1 cellular context compared by ENCODE assay signal in genomic region chr14:75578786-75579781, GRCh38.
TF ChIP-seq lines count a peak whose summit lies in the region.

No MANE protein-coding gene starts in this region.

TF ChIP-seq in HepG2, 621 proteins besides CTCF, POLR2A, EP300 and RAD21 (continued from another document and continues in another):
- TF ChIP-seq ZNF142 (CRISPR knock-in tag; IDR thresholded peaks at IDR 0.05) (0 out of 2 replicates have a peak, but pooled peaks have one; percentile 80), ZNF501 (CRISPR knock-in tag; IDR thresholded peaks at IDR 0.05) (0 out of 2 replicates have a peak, but pooled peaks have one; percentile 18), ZC3H4 (CRISPR knock-in tag; IDR thresholded peaks at IDR 0.05; ENCODE audit: borderline replicate concordance) (no peak), GTF3A (CRISPR knock-in tag; conservative IDR thresholded peaks at IDR 0.05) (no peak), FOXP4 (CRISPR knock-in tag; IDR thresholded peaks at IDR 0.05) (peak; percentile 6; the same call in 1 of the 2 replicates), PHF21A (CRISPR knock-in tag; IDR thresholded peaks at IDR 0.05) (0 out of 2 replicates have a peak, but pooled peaks have one; percentile 28), ARHGAP35 (CRISPR knock-in tag; IDR thresholded peaks at IDR 0.05; ENCODE audit: borderline replicate concordance) (no peak), HIVEP1 (CRISPR knock-in tag; IDR thresholded peaks at IDR 0.05) (peak; percentile 69), ZNF891 (CRISPR knock-in tag; IDR thresholded peaks at IDR 0.05) (0 out of 2 replicates have a peak, but pooled peaks have one; percentile 48), PRDM10 (CRISPR knock-in tag; IDR thresholded peaks at IDR 0.05; ENCODE audit: low read depth) (no peak), GFI1 (CRISPR knock-in tag; IDR thresholded peaks at IDR 0.05; ENCODE audit: borderline replicate concordance) (0 out of 2 replicates have a peak, but pooled peaks have one; percentile 17), ZNF724P (CRISPR knock-in tag; IDR thresholded peaks at IDR 0.05; ENCODE audit: borderline replicate concordance) (peak; percentile 59; the same call in 1 of the 2 replicates), ZNF225 (CRISPR knock-in tag; IDR thresholded peaks at IDR 0.05) (peak; percentile 49; the same call in 1 of the 2 replicates), ZNF292 (CRISPR knock-in tag; IDR thresholded peaks at IDR 0.05; ENCODE audit: borderline replicate concordance, low read depth) (peak; percentile 57; the same call in 1 of the 2 replicates), HNRNPLL (IDR thresholded peaks at IDR 0.05; ENCODE audit: low read depth, low read length, poor library complexity, severe bottlenecking) (peak; percentile 72), MED8 (CRISPR knock-in tag; IDR thresholded peaks at IDR 0.05; ENCODE audit: insufficient replicate concordance) (no peak), MEIS2 (CRISPR knock-in tag; IDR thresholded peaks at IDR 0.05) (no peak), SAP130 (CRISPR knock-in tag; IDR thresholded peaks at IDR 0.05; ENCODE audit: low read depth) (peak; percentile 35), MED1 (CRISPR knock-in tag; IDR thresholded peaks at IDR 0.05) (peak; percentile 2; the same call in 1 of the 2 replicates), RARA (CRISPR knock-in tag; IDR thresholded peaks at IDR 0.05) (0 out of 2 replicates have a peak, but pooled peaks have one; percentile 3), REL (CRISPR knock-in tag; conservative IDR thresholded peaks at IDR 0.05) (0 out of 2 replicates have a peak, but pooled peaks have one; percentile 56), ZNF605 (CRISPR knock-in tag; IDR thresholded peaks at IDR 0.05) (peak; percentile 34; the same call in 1 of the 2 replicates), NAIF1 (CRISPR knock-in tag; IDR thresholded peaks at IDR 0.05; ENCODE audit: borderline replicate concordance) (peak; percentile 93; the same call in 1 of the 2 replicates), ARNT (IDR thresholded peaks at IDR 0.05) (no peak), ZNF317 (CRISPR knock-in tag; IDR thresholded peaks at IDR 0.05) (no peak), TOPORS (CRISPR knock-in tag; IDR thresholded peaks at IDR 0.05) (0 out of 2 replicates have a peak, but pooled peaks have one; percentile 33), ZFP36L1 (CRISPR knock-in tag; IDR thresholded peaks at IDR 0.05) (peak; percentile 36; the same call in 1 of the 2 replicates), CREB1 (IDR thresholded peaks at IDR 0.05) (no peak), CREB1 (CRISPR knock-in tag; IDR thresholded peaks at IDR 0.05) (no peak), NFKB2 (CRISPR knock-in tag; IDR thresholded peaks at IDR 0.05; ENCODE audit: borderline replicate concordance) (0 out of 2 replicates have a peak, but pooled peaks have one; percentile 37), ZC3H13 (CRISPR knock-in tag; IDR thresholded peaks at IDR 0.05) (0 out of 2 replicates have a peak, but pooled peaks have one; percentile 56), HDAC2 (CRISPR knock-in tag; IDR thresholded peaks at IDR 0.05) (0 out of 2 replicates have a peak, but pooled peaks have one; percentile 18), ZNF713 (CRISPR knock-in tag; IDR thresholded peaks at IDR 0.05) (0 out of 2 replicates have a peak, but pooled peaks have one; percentile 27)
- TF ChIP-seq, protein P1, sequence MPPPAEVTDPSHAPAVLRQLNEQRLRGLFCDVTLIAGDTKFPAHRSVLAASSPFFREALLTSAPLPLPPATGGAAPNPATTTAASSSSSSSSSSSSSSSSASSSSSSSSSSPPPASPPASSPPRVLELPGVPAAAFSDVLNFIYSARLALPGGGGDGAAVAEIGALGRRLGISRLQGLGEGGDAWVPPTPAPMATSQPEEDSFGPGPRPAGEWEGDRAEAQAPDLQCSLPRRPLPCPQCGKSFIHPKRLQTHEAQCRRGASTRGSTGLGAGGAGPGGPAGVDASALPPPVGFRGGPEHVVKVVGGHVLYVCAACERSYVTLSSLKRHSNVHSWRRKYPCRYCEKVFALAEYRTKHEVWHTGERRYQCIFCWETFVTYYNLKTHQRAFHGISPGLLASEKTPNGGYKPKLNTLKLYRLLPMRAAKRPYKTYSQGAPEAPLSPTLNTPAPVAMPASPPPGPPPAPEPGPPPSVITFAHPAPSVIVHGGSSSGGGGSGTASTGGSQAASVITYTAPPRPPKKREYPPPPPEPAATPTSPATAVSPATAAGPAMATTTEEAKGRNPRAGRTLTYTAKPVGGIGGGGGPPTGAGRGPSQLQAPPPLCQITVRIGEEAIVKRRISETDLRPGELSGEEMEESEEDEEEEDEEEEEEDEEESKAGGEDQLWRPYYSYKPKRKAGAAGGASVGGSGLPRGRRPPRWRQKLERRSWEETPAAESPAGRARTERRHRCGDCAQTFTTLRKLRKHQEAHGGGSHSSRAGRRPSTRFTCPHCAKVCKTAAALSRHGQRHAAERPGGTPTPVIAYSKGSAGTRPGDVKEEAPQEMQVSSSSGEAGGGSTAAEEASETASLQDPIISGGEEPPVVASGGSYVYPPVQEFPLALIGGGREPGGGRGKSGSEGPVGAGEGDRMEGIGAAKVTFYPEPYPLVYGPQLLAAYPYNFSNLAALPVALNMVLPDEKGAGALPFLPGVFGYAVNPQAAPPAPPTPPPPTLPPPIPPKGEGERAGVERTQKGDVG (CRISPR knock-in tag; IDR thresholded peaks at IDR 0.05; ENCODE audit: borderline replicate concordance): 0 out of 2 replicates have a peak, but pooled peaks have one; percentile 28
- TF ChIP-seq, protein P2, sequence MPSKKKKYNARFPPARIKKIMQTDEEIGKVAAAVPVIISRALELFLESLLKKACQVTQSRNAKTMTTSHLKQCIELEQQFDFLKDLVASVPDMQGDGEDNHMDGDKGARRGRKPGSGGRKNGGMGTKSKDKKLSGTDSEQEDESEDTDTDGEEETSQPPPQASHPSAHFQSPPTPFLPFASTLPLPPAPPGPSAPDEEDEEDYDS (CRISPR knock-in tag; IDR thresholded peaks at IDR 0.05): no peak
- TF ChIP-seq, protein P3, sequence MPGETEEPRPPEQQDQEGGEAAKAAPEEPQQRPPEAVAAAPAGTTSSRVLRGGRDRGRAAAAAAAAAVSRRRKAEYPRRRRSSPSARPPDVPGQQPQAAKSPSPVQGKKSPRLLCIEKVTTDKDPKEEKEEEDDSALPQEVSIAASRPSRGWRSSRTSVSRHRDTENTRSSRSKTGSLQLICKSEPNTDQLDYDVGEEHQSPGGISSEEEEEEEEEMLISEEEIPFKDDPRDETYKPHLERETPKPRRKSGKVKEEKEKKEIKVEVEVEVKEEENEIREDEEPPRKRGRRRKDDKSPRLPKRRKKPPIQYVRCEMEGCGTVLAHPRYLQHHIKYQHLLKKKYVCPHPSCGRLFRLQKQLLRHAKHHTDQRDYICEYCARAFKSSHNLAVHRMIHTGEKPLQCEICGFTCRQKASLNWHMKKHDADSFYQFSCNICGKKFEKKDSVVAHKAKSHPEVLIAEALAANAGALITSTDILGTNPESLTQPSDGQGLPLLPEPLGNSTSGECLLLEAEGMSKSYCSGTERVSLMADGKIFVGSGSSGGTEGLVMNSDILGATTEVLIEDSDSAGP (CRISPR knock-in tag; IDR thresholded peaks at IDR 0.05; ENCODE audit: borderline replicate concordance): 0 out of 2 replicates have a peak, but pooled peaks have one; percentile 17
- TF ChIP-seq, protein P4, sequence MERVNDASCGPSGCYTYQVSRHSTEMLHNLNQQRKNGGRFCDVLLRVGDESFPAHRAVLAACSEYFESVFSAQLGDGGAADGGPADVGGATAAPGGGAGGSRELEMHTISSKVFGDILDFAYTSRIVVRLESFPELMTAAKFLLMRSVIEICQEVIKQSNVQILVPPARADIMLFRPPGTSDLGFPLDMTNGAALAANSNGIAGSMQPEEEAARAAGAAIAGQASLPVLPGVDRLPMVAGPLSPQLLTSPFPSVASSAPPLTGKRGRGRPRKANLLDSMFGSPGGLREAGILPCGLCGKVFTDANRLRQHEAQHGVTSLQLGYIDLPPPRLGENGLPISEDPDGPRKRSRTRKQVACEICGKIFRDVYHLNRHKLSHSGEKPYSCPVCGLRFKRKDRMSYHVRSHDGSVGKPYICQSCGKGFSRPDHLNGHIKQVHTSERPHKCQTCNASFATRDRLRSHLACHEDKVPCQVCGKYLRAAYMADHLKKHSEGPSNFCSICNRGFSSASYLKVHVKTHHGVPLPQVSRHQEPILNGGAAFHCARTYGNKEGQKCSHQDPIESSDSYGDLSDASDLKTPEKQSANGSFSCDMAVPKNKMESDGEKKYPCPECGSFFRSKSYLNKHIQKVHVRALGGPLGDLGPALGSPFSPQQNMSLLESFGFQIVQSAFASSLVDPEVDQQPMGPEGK (CRISPR knock-in tag; IDR thresholded peaks at IDR 0.05): peak; percentile 16; the same call in 1 of the 2 replicates
- TF ChIP-seq, protein P5, sequence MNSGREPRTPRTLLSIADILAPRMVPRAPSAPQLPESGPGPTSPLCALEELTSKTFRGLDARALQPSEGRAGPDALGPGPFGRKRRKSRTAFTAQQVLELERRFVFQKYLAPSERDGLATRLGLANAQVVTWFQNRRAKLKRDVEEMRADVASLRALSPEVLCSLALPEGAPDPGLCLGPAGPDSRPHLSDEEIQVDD (CRISPR knock-in tag; IDR thresholded peaks at IDR 0.05; ENCODE audit: borderline replicate concordance): peak; percentile 52; the same call in 1 of the 2 replicates
